8 cellular contexts compared by ENCODE assay signal in genomic region chr7:44073664-44074348, GRCh38. TPM values are rescaled to one million over a fixed set of nuclear protein-coding genes. Genes with fewer than 3 reads are reported as not detected.
DNase-seq lines count a peak whose midpoint lies in the region; ATAC-seq lines count a peak whose summit lies in the region.

No MANE protein-coding gene starts in this region.

- H3K4me1 Mint-ChIP-seq in activated CD4-positive, alpha-beta T cell treated with anti-CD3 and anti-CD28 coated beads, Interleukin-2, amount 10 ng/mL, durations not matched to agents 24 days and 14 days, result peaks cover 11% of the 10 kb centered on the region
- peaks cover 19% of the 10 kb centered on the region for H3K4me1 Mint-ChIP-seq in activated CD4-positive, alpha-beta T cell treated with anti-CD3 and anti-CD28 coated beads, Interleukin-2, amount 10 ng/mL, durations not matched to agents 7 days and 5 days
- peaks cover 27% of the 10 kb centered on the region for H3K4me1 Mint-ChIP-seq in activated naive CD8-positive, alpha-beta T cell treated with anti-CD3 and anti-CD28 coated beads for 36 hours

- H3K9me3 Mint-ChIP-seq in activated CD4-positive, alpha-beta T cell treated with anti-CD3 and anti-CD28 coated beads, Interleukin-2, amount 10 ng/mL, durations not matched to agents 24 days and 14 days, result no peaks in the 10 kb centered on the region
- no peaks in the 10 kb centered on the region for H3K9me3 Mint-ChIP-seq in activated CD4-positive, alpha-beta T cell treated with anti-CD3 and anti-CD28 coated beads, Interleukin-2, amount 10 ng/mL, durations not matched to agents 7 days and 5 days
- no peaks in the 10 kb centered on the region for H3K9me3 Mint-ChIP-seq in activated naive CD8-positive, alpha-beta T cell treated with anti-CD3 and anti-CD28 coated beads for 36 hours

- no peak overlapping the region for H3K4me3 Mint-ChIP-seq in activated CD4-positive, alpha-beta T cell treated with anti-CD3 and anti-CD28 coated beads, Interleukin-2, amount 10 ng/mL, durations not matched to agents 24 days and 14 days
- no peak overlapping the region for H3K4me3 Mint-ChIP-seq in activated CD4-positive, alpha-beta T cell treated with anti-CD3 and anti-CD28 coated beads, Interleukin-2, amount 10 ng/mL, durations not matched to agents 7 days and 5 days
- peak overlapping the region; percentile 25 for H3K4me3 Mint-ChIP-seq in activated naive CD8-positive, alpha-beta T cell treated with anti-CD3 and anti-CD28 coated beads for 36 hours

- peaks cover 43% of the 10 kb centered on the region for H3K36me3 Mint-ChIP-seq in activated CD4-positive, alpha-beta T cell treated with anti-CD3 and anti-CD28 coated beads, Interleukin-2, amount 10 ng/mL, durations not matched to agents 24 days and 14 days (ENCODE audit: low read depth)
- H3K36me3 Mint-ChIP-seq in activated CD4-positive, alpha-beta T cell treated with anti-CD3 and anti-CD28 coated beads, Interleukin-2, amount 10 ng/mL, durations not matched to agents 7 days and 5 days (ENCODE audit: low read depth), result peaks cover 39% of the 10 kb centered on the region
- peaks cover 34% of the 10 kb centered on the region for H3K36me3 Mint-ChIP-seq in activated naive CD8-positive, alpha-beta T cell treated with anti-CD3 and anti-CD28 coated beads for 36 hours

- in situ Hi-C loops in ACHN (cut with HindIII; ENCODE audit: low pct_ligation_motif_present, low pct_unique_long_range_greater_than_20kb, low sequenced_read_pairs), result no loop called here

- ATAC-seq in GM21390 (IDR thresholded peaks at IDR 0.05; ENCODE audit: unreplicated experiment), result no peak

- peaks cover 92% of the 10 kb centered on the region for H3K36me3 ChIP-seq in KOPT-K1 (ENCODE audit: insufficient read depth, low read length)

- POLR2A ChIA-PET in activated CD4-positive, alpha-beta T cell treated with anti-CD3 and anti-CD28 coated beads, Interleukin-2, amount 10 ng/mL, durations not matched to agents 7 days and 5 days (lab: Charles Lee), result no interaction called here

- intact Hi-C loops in activated CD4-positive, alpha-beta T cell treated with anti-CD3 and anti-CD28 coated beads, Interleukin-2, amount 10 ng/mL, durations not matched to agents 24 days and 14 days (cut with micrococcal nuclease), result no loop called here

- no peaks in the 10 kb centered on the region for H3K9me3 ChIP-seq in KOPT-K1 (ENCODE audit: insufficient read depth, low read length, poor library complexity, severe bottlenecking)

- H3K27ac Mint-ChIP-seq in activated CD4-positive, alpha-beta T cell treated with anti-CD3 and anti-CD28 coated beads, Interleukin-2, amount 10 ng/mL, durations not matched to agents 24 days and 14 days, result no peak overlapping the region
- H3K27ac Mint-ChIP-seq in activated CD4-positive, alpha-beta T cell treated with anti-CD3 and anti-CD28 coated beads, Interleukin-2, amount 10 ng/mL, durations not matched to agents 7 days and 5 days, result no peak overlapping the region
- peak overlapping the region; percentile 83 for H3K27ac Mint-ChIP-seq in activated naive CD8-positive, alpha-beta T cell treated with anti-CD3 and anti-CD28 coated beads for 36 hours

- DNase-seq in activated CD4-positive, alpha-beta T cell treated with anti-CD3 and anti-CD28 coated beads, Interleukin-2, amount 10 ng/mL, durations not matched to agents 24 days and 14 days, result peak; percentile 69
- DNase-seq in activated CD4-positive, alpha-beta T cell treated with anti-CD3 and anti-CD28 coated beads, Interleukin-2, amount 10 ng/mL, durations not matched to agents 7 days and 5 days, result no peak
- peak; percentile 78 for DNase-seq in activated naive CD8-positive, alpha-beta T cell treated with anti-CD3 and anti-CD28 coated beads for 36 hours
- peak; percentile 46 for DNase-seq in iPS-NIHi11 (ENCODE audit: low spot score)
- DNase-seq in stimulated activated CD8-positive, alpha-beta memory T cell treated with anti-CD3 and anti-CD28 coated beads, Interleukin-15, amount 100 ng/mL, for 4 hours (ENCODE audit: low read depth in 2 of 2), result peak; percentile 52 to 55
- no peak for DNase-seq in ACHN

- peak overlapping the region; percentile 100 for H3K27ac ChIP-seq in KOPT-K1 (ENCODE audit: low read depth, low read length, poor library complexity, severe bottlenecking)

- CTCF ChIA-PET in activated CD4-positive, alpha-beta T cell treated with anti-CD3 and anti-CD28 coated beads, Interleukin-2, amount 10 ng/mL, durations not matched to agents 7 days and 5 days (lab: Charles Lee), result no interaction called here

- no peaks in the 10 kb centered on the region for H3K27me3 Mint-ChIP-seq in activated CD4-positive, alpha-beta T cell treated with anti-CD3 and anti-CD28 coated beads, Interleukin-2, amount 10 ng/mL, durations not matched to agents 24 days and 14 days
- no peaks in the 10 kb centered on the region for H3K27me3 Mint-ChIP-seq in activated CD4-positive, alpha-beta T cell treated with anti-CD3 and anti-CD28 coated beads, Interleukin-2, amount 10 ng/mL, durations not matched to agents 7 days and 5 days
- H3K27me3 Mint-ChIP-seq in activated naive CD8-positive, alpha-beta T cell treated with anti-CD3 and anti-CD28 coated beads for 36 hours, result no peaks in the 10 kb centered on the region

RNA-seq across cellular contexts. Expression of gene PGAM2, which starts 8.4 kb away (rescaled TPM):
- total RNA-seq in activated CD4-positive, alpha-beta T cell treated with anti-CD3 and anti-CD28 coated beads, Interleukin-2, amount 10 ng/mL, durations not matched to agents 24 days and 14 days, result 0.42 TPM in 1 of 2 replicates, not detected in the other
- under 1 TPM in 1 of 2 experiments, not detected in 1; 0.32 TPM for total RNA-seq in activated CD4-positive, alpha-beta T cell treated with anti-CD3 and anti-CD28 coated beads, Interleukin-2, amount 10 ng/mL, durations not matched to agents 7 days and 5 days
- total RNA-seq in activated naive CD8-positive, alpha-beta T cell treated with anti-CD3 and anti-CD28 coated beads for 36 hours, result under 1 TPM; 0.34 to 0.43 TPM

RNA-seq across cellular contexts. Expression of gene POLM, which starts 8.5 kb away (rescaled TPM):
- total RNA-seq in activated CD4-positive, alpha-beta T cell treated with anti-CD3 and anti-CD28 coated beads, Interleukin-2, amount 10 ng/mL, durations not matched to agents 24 days and 14 days, result 39.3 and 41.9 TPM in 2 replicates
- total RNA-seq in activated CD4-positive, alpha-beta T cell treated with anti-CD3 and anti-CD28 coated beads, Interleukin-2, amount 10 ng/mL, durations not matched to agents 7 days and 5 days, result 10 to 100 TPM; 31.8 to 38.2 TPM
- total RNA-seq in activated naive CD8-positive, alpha-beta T cell treated with anti-CD3 and anti-CD28 coated beads for 36 hours, result 10 to 100 TPM; 32.5 to 35.2 TPM

RNA-seq across cellular contexts. Expression of gene DBNL, which starts 29.3 kb away (rescaled TPM):
- total RNA-seq in activated CD4-positive, alpha-beta T cell treated with anti-CD3 and anti-CD28 coated beads, Interleukin-2, amount 10 ng/mL, durations not matched to agents 24 days and 14 days, result 127 and 131 TPM in 2 replicates
- 100 to 1,000 TPM; 152 to 168 TPM for total RNA-seq in activated CD4-positive, alpha-beta T cell treated with anti-CD3 and anti-CD28 coated beads, Interleukin-2, amount 10 ng/mL, durations not matched to agents 7 days and 5 days
- total RNA-seq in activated naive CD8-positive, alpha-beta T cell treated with anti-CD3 and anti-CD28 coated beads for 36 hours, result 100 to 1,000 TPM; 131 to 136 TPM

RNA-seq across cellular contexts. Expression of gene AEBP1, which starts 30.3 kb away (rescaled TPM):
- 21.6 and 22.2 TPM in 2 replicates for total RNA-seq in activated CD4-positive, alpha-beta T cell treated with anti-CD3 and anti-CD28 coated beads, Interleukin-2, amount 10 ng/mL, durations not matched to agents 24 days and 14 days
- total RNA-seq in activated CD4-positive, alpha-beta T cell treated with anti-CD3 and anti-CD28 coated beads, Interleukin-2, amount 10 ng/mL, durations not matched to agents 7 days and 5 days, result 1 to 10 TPM; 4.1 to 4.8 TPM
- total RNA-seq in activated naive CD8-positive, alpha-beta T cell treated with anti-CD3 and anti-CD28 coated beads for 36 hours, result 10 to 100 TPM; 32.6 to 38.3 TPM

RNA-seq across cellular contexts. Expression of gene POLD2, which starts 49.5 kb away (rescaled TPM):
- 259 and 286 TPM in 2 replicates for total RNA-seq in activated CD4-positive, alpha-beta T cell treated with anti-CD3 and anti-CD28 coated beads, Interleukin-2, amount 10 ng/mL, durations not matched to agents 24 days and 14 days
- total RNA-seq in activated CD4-positive, alpha-beta T cell treated with anti-CD3 and anti-CD28 coated beads, Interleukin-2, amount 10 ng/mL, durations not matched to agents 7 days and 5 days, result 100 to 1,000 TPM; 117 to 128 TPM
- 100 to 1,000 TPM; 287 to 296 TPM for total RNA-seq in activated naive CD8-positive, alpha-beta T cell treated with anti-CD3 and anti-CD28 coated beads for 36 hours

Comparison
In these comparisons a context has a peak if more than half of its experiments do, and no peak if none do; other contexts are left out.
1. DNase-seq: peak in activated CD4-positive, alpha-beta T cell treated with anti-CD3 and anti-CD28 coated beads, Interleukin-2, amount 10 ng/mL, durations not matched to agents 24 days and 14 days (single experiment), activated naive CD8-positive, alpha-beta T cell treated with anti-CD3 and anti-CD28 coated beads for 36 hours (single experiment), iPS-NIHi11 (single experiment) and stimulated activated CD8-positive, alpha-beta memory T cell treated with anti-CD3 and anti-CD28 coated beads, Interleukin-15, amount 100 ng/mL, for 4 hours (2 of 2); none in activated CD4-positive, alpha-beta T cell treated with anti-CD3 and anti-CD28 coated beads, Interleukin-2, amount 10 ng/mL, durations not matched to agents 7 days and 5 days (single experiment) and ACHN (single experiment).